In the genomic region with DNA sequence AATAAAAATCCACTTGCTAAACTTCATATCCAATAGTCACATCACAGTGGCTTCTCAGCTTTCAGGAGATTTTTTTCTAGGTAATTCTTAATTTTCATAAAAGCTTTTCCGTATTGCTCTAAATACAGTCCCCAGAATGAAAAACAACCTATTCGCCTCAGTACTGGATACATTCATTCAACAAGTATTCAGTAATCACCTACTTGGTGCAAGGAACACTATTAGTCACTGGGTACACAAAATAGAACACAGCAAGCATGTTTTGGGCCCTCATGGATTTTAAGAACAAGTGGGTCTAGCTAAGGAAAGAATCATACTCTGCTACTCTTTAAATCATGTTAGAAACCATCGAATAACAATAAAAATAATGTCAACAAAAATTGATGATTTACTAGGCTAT, we compare ENCODE assay signal across 21 cellular contexts. TPM values are rescaled to one million over a fixed set of nuclear protein-coding genes. Genes with fewer than 3 reads are reported as not detected.
"Had no signal": no experiment of that assay in that cellular context is flagged by ENCODE, and none has a peak within 500 bp of the region (broad histone marks: within the 10 kb centered on the region; RNA-seq: fewer than 3 reads in every experiment).

No MANE protein-coding gene starts in this region.

- H3K4me3 Mint-ChIP-seq: activated CD4-positive, alpha-beta T cell treated with anti-CD3 and anti-CD28 coated beads, Interleukin-2, amount 10 ng/mL, durations not matched to agents 24 days and 14 days; activated T-cell treated with anti-CD3 and anti-CD28 coated beads, Interleukin-2, amount 50 U/mL, for 72 hours; dendritic cell treated with granulocyte-macrophage colony-stimulating factor and Interleukin-4, amounts not matched to agents 40 ng/mL and 50 ng/mL, for 4 days; WTC11 had no signal

- H3K27ac ChIP-seq: skin epidermis, transverse colon, vagina had no signal

- H3K4me1 ChIP-seq: transverse colon, vagina had no signal

- H3K36me3 ChIP-seq: ovary, transverse colon, vagina had no signal

- H3K9me3 ChIP-seq: ovary, transverse colon, vagina had no signal

- H3K27ac Mint-ChIP-seq: activated CD4-positive, alpha-beta T cell treated with anti-CD3 and anti-CD28 coated beads, Interleukin-2, amount 10 ng/mL, durations not matched to agents 24 days and 14 days; activated naive CD4-positive, alpha-beta T cell treated with anti-CD3 and anti-CD28 coated beads, Interleukin-2, amount 50 U/mL, for 72 hours; activated T-cell treated with anti-CD3 and anti-CD28 coated beads, Interleukin-2, amount 50 U/mL, for 72 hours; dendritic cell treated with granulocyte-macrophage colony-stimulating factor and Interleukin-4, amounts not matched to agents 40 ng/mL and 50 ng/mL, for 4 days; WTC11 had no signal

- H3K36me3 Mint-ChIP-seq: activated naive CD4-positive, alpha-beta T cell treated with anti-CD3 and anti-CD28 coated beads, Interleukin-2, amount 50 U/mL, for 72 hours had no signal

- H3K4me3 ChIP-seq: lung, ovary, skin epidermis, transverse colon, vagina had no signal

- H3K27me3 ChIP-seq: ovary, transverse colon, vagina had no signal

- H3K9me3 Mint-ChIP-seq: activated CD4-positive, alpha-beta T cell treated with anti-CD3 and anti-CD28 coated beads, Interleukin-2, amount 10 ng/mL, durations not matched to agents 24 days and 14 days; activated naive CD4-positive, alpha-beta T cell treated with anti-CD3 and anti-CD28 coated beads, Interleukin-2, amount 50 U/mL, for 72 hours; activated T-cell treated with anti-CD3 and anti-CD28 coated beads, Interleukin-2, amount 50 U/mL, for 72 hours; dendritic cell treated with granulocyte-macrophage colony-stimulating factor and Interleukin-4, amounts not matched to agents 40 ng/mL and 50 ng/mL, for 4 days; WTC11 had no signal

- ATAC-seq: activated T-cell treated with anti-CD3 and anti-CD28 coated beads, Interleukin-2, amount 50 U/mL, for 72 hours; WTC11 had no signal

- DNase-seq: activated CD4-positive, alpha-beta T cell treated with anti-CD3 and anti-CD28 coated beads, Interleukin-2, amount 10 ng/mL, durations not matched to agents 24 days and 14 days; activated CD8-positive, alpha-beta memory T cell treated with anti-CD3 and anti-CD28 coated beads, Interleukin-2, amount 50 U/mL, for 48 hours; activated gamma-delta T cell; activated T-cell treated with anti-CD3 and anti-CD28 coated beads, Interleukin-2, amount 50 U/mL, for 72 hours; amygdala; effector memory CD4-positive, alpha-beta T cell; erythroblast; ovary; retina; stimulated activated CD4-positive, alpha-beta T cell treated with anti-CD3 and anti-CD28 coated beads, Interleukin-4, amount 100 ng/mL, for 4 hours; stimulated activated CD8-positive, alpha-beta memory T cell treated with anti-CD3 and anti-CD28 coated beads, Interleukin-4, amount 100 ng/mL, for 48 hours; stimulated activated naive CD4-positive, alpha-beta T cell treated with Interleukin-2 at 50 U/mL for 16 hours; substantia nigra; T-helper 2 cell; transverse colon had no signal

RNA-seq across cellular contexts. Expression of a gene that starts 43.5 kb away (rescaled TPM):
- total RNA-seq: activated CD4-positive, alpha-beta T cell treated with anti-CD3 and anti-CD28 coated beads, Interleukin-2, amount 10 ng/mL, durations not matched to agents 24 days and 14 days; activated naive CD4-positive, alpha-beta T cell treated with anti-CD3 and anti-CD28 coated beads, Interleukin-2, amount 50 U/mL, for 72 hours; activated T-cell treated with anti-CD3 and anti-CD28 coated beads, Interleukin-2, amount 50 U/mL, for 72 hours had no signal
